ENCODE assay signal across 7 cellular contexts in the genomic region with DNA sequence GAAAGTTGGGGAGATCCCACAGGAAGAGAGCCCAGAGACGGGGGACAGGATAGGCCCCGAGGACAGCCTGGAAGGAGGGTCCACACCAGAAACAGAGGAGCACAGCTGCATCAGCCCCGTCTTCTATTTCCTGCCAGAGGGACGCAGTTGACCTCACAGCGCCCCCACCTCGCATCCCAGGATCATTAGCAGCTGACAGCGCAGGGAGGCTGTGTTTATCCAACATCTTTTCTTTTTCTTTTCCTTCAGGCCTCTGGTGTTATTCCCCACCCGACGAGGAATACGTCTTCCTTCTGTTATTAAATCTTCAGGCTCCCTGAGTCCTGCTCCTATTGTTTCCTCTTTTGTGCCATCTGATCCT.
DNase-seq lines count a peak whose midpoint lies in the region; ATAC-seq and TF ChIP-seq lines count a peak whose summit lies in the region.

No MANE protein-coding gene starts in this region.

- H3K36me3 ChIP-seq in GM23338 (ENCODE audit: insufficient read depth) (no peaks in the 10 kb centered on the region), OCI-LY1 (ENCODE audit: insufficient read depth, low read length) (no peaks in the 10 kb centered on the region), esophagus squamous epithelium (no peaks in the 10 kb centered on the region), neuron (ENCODE audit: insufficient read depth, low read length) (no peaks in the 10 kb centered on the region)

- ATAC-seq in GM18498 (IDR thresholded peaks at IDR 0.05; ENCODE audit: unreplicated experiment) (peak; percentile 35), GM23338 (peak; percentile 89)

- H3K27ac ChIP-seq in GM23338 (ENCODE audit: low read depth) (no peak overlapping the region), OCI-LY1 (ENCODE audit: low read depth, low read length, poor library complexity, severe bottlenecking) (no peak overlapping the region), esophagus squamous epithelium (peak overlapping the region in 3 of 4 donors; percentile 23 to 61 (median 49))

- H3K9me3 ChIP-seq in OCI-LY1 (ENCODE audit: low read length) (no peaks in the 10 kb centered on the region), esophagus squamous epithelium (no peaks in the 10 kb centered on the region), neuron (ENCODE audit: low read length) (no peaks in the 10 kb centered on the region)

- H3K4me1 ChIP-seq in GM23338 (ENCODE audit: insufficient read depth) (peaks cover 11% of the 10 kb centered on the region; the same call in 1 of the 2 replicates), OCI-LY1 (ENCODE audit: insufficient read depth, low read length, severe bottlenecking) (peaks cover 6% of the 10 kb centered on the region), esophagus squamous epithelium (peaks cover 4 to 15% (median 6%) of the 10 kb centered on the region in 3 donors), neuron (ENCODE audit: insufficient read depth, low read length) (peaks cover 2% of the 10 kb centered on the region)

- intact Hi-C loops in esophagus squamous epithelium (cut with DNase I) = no loop called here

- DNase-seq in GM23338 (ENCODE audit: low spot score) (peak; percentile 76), esophagus squamous epithelium (lab: John Stamatoyannopoulos, UW) (no peak), DMS153 (lab: John Stamatoyannopoulos, UW) (no peak), NOMO-1 treated with dmso at 0.1 percent for 144 hours (lab: John Stamatoyannopoulos, UW; ENCODE audit: unreplicated experiment) (no peak)

- H3K36me3 Mint-ChIP-seq in GM23338 (ENCODE audit: low read depth) = no peaks in the 10 kb centered on the region

- WGBS in esophagus squamous epithelium, 2 donors = 3 to 13% methylated on average over 10 of the region's 10 CpGs

- TF ChIP-seq CTCF in GM23338 (conservative IDR thresholded peaks at IDR 0.05; ENCODE audit: low read depth in 2 of 2) (peak; percentile 42 to 62), OCI-LY1 (IDR thresholded peaks at IDR 0.05; ENCODE audit: low read length) (no peak), esophagus squamous epithelium (IDR thresholded peaks at IDR 0.05) (no peak)

- no peaks in the 10 kb centered on the region for H3K9me3 Mint-ChIP-seq in GM23338

- peak overlapping the region; percentile 67 for H3K4me3 ChIP-seq in GM23338
- H3K4me3 ChIP-seq in OCI-LY1 (ENCODE audit: low read depth, low read length, poor library complexity, severe bottlenecking) = peak overlapping the region; percentile 43
- H3K4me3 ChIP-seq in esophagus squamous epithelium = peak overlapping the region; percentile 28 to 64 (median 46)
- peak overlapping the region; percentile 53 for H3K4me3 ChIP-seq in neuron (ENCODE audit: low read length)

- no peaks in the 10 kb centered on the region for H3K79me2 ChIP-seq in GM23338 (replicated peaks; ENCODE audit: insufficient read depth)
- H3K79me2 ChIP-seq in OCI-LY1 (ENCODE audit: insufficient read depth, low read length) = no peaks in the 10 kb centered on the region

- H3K27me3 Mint-ChIP-seq in GM23338 (ENCODE audit: insufficient read depth, low read depth, poor library complexity) = peaks cover 12% of the 10 kb centered on the region

- H3F3A ChIP-seq in GM23338 (replicated peaks; ENCODE audit: low read depth) (no peaks in the 10 kb centered on the region), OCI-LY1 (ENCODE audit: insufficient read depth, low read length) (no peaks in the 10 kb centered on the region)

- no peak overlapping the region for H3K9ac ChIP-seq in OCI-LY1 (ENCODE audit: low read length)

- H4K20me1 ChIP-seq in GM23338 (replicated peaks; ENCODE audit: insufficient read depth) (no peaks in the 10 kb centered on the region), OCI-LY1 (ENCODE audit: insufficient read depth, low read length) (no peaks in the 10 kb centered on the region)

- H2AFZ ChIP-seq in GM23338 (peak overlapping the region; percentile 94), OCI-LY1 (ENCODE audit: low read length) (no peak overlapping the region), neuron (ENCODE audit: low read depth, low read length) (peak overlapping the region; percentile 92)

- no peak for TF ChIP-seq POLR2A in esophagus squamous epithelium (IDR thresholded peaks at IDR 0.05)

- peaks cover 15% of the 10 kb centered on the region for H3K4me1 Mint-ChIP-seq in GM23338

- no peaks in the 10 kb centered on the region for H3K9me2 ChIP-seq in GM23338 (ENCODE audit: insufficient read depth)
- no peaks in the 10 kb centered on the region for H3K9me2 ChIP-seq in OCI-LY1 (ENCODE audit: low read depth, low read length)

- no peak overlapping the region for H3K27ac Mint-ChIP-seq in GM23338

- H3K4me2 ChIP-seq in GM23338 = peak overlapping the region; percentile 95
- peak overlapping the region; percentile 54 for H3K4me2 ChIP-seq in OCI-LY1 (ENCODE audit: low read length)

- H3K4me3 Mint-ChIP-seq in GM23338 = peak overlapping the region; percentile 92

- H3K27me3 ChIP-seq in GM23338 (ENCODE audit: insufficient read depth) = peaks cover 17% of the 10 kb centered on the region
- no peaks in the 10 kb centered on the region for H3K27me3 ChIP-seq in OCI-LY1 (ENCODE audit: insufficient read depth, low read length)
- H3K27me3 ChIP-seq in esophagus squamous epithelium = no peaks in the 10 kb centered on the region
- H3K27me3 ChIP-seq in neuron (ENCODE audit: insufficient read depth, low read length) = peaks cover 28% of the 10 kb centered on the region

TF ChIP-seq in GM23338, 12 proteins besides CTCF, POLR2A, EP300 and RAD21:
- no peak for TF ChIP-seq JUNB (IDR thresholded peaks at IDR 0.05; ENCODE audit: unreplicated experiment)
- no peak for TF ChIP-seq ZNF114 (CRISPR knock-in tag; IDR thresholded peaks at IDR 0.05)
- no peak for TF ChIP-seq EZH2 (IDR thresholded peaks at IDR 0.05; ENCODE audit: low read depth, unreplicated experiment)
- no peak for TF ChIP-seq POLR2AphosphoS5 (IDR thresholded peaks at IDR 0.05; ENCODE audit: low read depth)
- no peak for TF ChIP-seq STAT1 (IDR thresholded peaks at IDR 0.05; ENCODE audit: unreplicated experiment)

Comparison
In these comparisons a context has a peak if more than half of its experiments do, and no peak if none do; other contexts are left out.
1. H3K27ac ChIP-seq: peak in esophagus squamous epithelium (3 of 4); none in GM23338 (single experiment) and OCI-LY1 (single experiment).
2. CTCF ChIP-seq: peak in GM23338 (2 of 2); none in OCI-LY1 (single experiment) and esophagus squamous epithelium (0 of 6).
3. Peak in every context shown above with its lines, with median percentiles within 50 percentile points of each other: H3K4me3 ChIP-seq.